ENCODE assay signal across 32 cellular contexts in the genomic region with DNA sequence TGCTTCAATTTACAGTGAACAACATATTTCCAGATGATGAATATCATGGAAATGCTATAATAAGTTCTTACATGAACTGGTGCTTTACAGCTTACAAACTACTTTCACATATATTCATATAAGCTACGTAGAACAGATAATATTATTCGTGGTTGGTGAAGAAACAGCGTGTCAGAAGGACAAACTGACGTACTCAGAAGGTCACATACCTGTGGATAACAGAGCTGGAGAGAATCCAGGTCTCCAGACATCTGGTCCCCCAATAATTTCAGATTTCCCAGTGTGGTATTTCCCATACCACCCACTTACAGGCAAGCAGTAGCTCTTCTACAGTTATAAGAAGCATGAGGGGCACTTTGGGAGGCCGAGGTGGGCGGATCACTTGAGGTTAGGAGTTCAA.
"Had no signal": no experiment of that assay in that cellular context is flagged by ENCODE, and none has a peak within 500 bp of the region (broad histone marks: within the 10 kb centered on the region; RNA-seq: fewer than 3 reads in every experiment).

No MANE protein-coding gene starts in this region.

- H3K36me3 Mint-ChIP-seq: activated CD4-positive, alpha-beta memory T cell treated with anti-CD3 and anti-CD28 coated beads for 36 hours; activated naive CD8-positive, alpha-beta T cell; T-cell had no signal

- H3K4me1 Mint-ChIP-seq: T-cell had no signal

- H3K27ac Mint-ChIP-seq: activated CD4-positive, alpha-beta memory T cell treated with anti-CD3 and anti-CD28 coated beads for 36 hours; activated CD4-positive, alpha-beta T cell treated with anti-CD3 and anti-CD28 coated beads, Interleukin-2, amount 10 ng/mL, durations not matched to agents 7 days and 5 days; activated naive CD8-positive, alpha-beta T cell; T-cell had no signal

- ATAC-seq: activated T-cell treated with anti-CD3 and anti-CD28 coated beads, Interleukin-2, amount 50 U/mL, for 4 hours; HepG2; Panc1; T-cell had no signal

- DNase-seq: activated CD4-positive, alpha-beta memory T cell treated with anti-CD3 and anti-CD28 coated beads for 36 hours; activated CD4-positive, alpha-beta T cell treated with anti-CD3 and anti-CD28 coated beads, Interleukin-2, amount 10 ng/mL, durations not matched to agents 7 days and 5 days; activated CD4-positive, CD25-positive, alpha-beta regulatory T cell; activated CD8-positive, alpha-beta memory T cell treated with anti-CD3 and anti-CD28 coated beads for 24 hours; activated effector memory CD4-positive, alpha-beta T cell treated with anti-CD3 and anti-CD28 coated beads, Interleukin-2, amount 50 U/mL, for 16 hours; activated naive CD4-positive, alpha-beta T cell treated with Interleukin-2 at 50 U/mL for 16 hours; activated T-cell treated with anti-CD3 and anti-CD28 coated beads, Interleukin-2, amount 50 U/mL, for 4 hours; anterior cingulate cortex; MG63; MV-4-11; NCI-H1092 treated with DMSO at 0.1 percent for 48 hours; NCI-H1417 treated with DMSO at 0.1 percent for 48 hours; NCI-H1694; NCI-H2029; NCI-H2107; NCI-H2171 treated with DMSO at 0.1 percent for 48 hours; NCI-H226; NCI-H510A treated with DMSO at 0.1 percent for 48 hours; NCI-H69; NK-92 treated with Interleukin-12 subunit alpha and Interleukin-12 subunit beta, amount 100 ng/mL, for 24 hours; OCI-M1; RPMI8226; SIG-M5; T-cell; T-helper 2 cell; T1000 had no signal

- H3K4me3 Mint-ChIP-seq: activated CD4-positive, alpha-beta memory T cell treated with anti-CD3 and anti-CD28 coated beads for 36 hours; activated CD4-positive, alpha-beta T cell treated with anti-CD3 and anti-CD28 coated beads, Interleukin-2, amount 10 ng/mL, durations not matched to agents 7 days and 5 days; activated naive CD8-positive, alpha-beta T cell; activated T-cell treated with anti-CD3 and anti-CD28 coated beads, Interleukin-2, amount 50 U/mL, for 4 hours; brain; T-cell had no signal

- H3K9me3 Mint-ChIP-seq: activated CD4-positive, alpha-beta memory T cell treated with anti-CD3 and anti-CD28 coated beads for 36 hours; activated CD4-positive, alpha-beta T cell treated with anti-CD3 and anti-CD28 coated beads, Interleukin-2, amount 10 ng/mL, durations not matched to agents 7 days and 5 days; activated T-cell treated with anti-CD3 and anti-CD28 coated beads, Interleukin-2, amount 50 U/mL, for 4 hours; T-cell had no signal

- H3K4me3 ChIP-seq: cardiac muscle cell, MG63 had no signal

- H3K27me3 ChIP-seq: cardiac muscle cell, MG63 had no signal

- H3K36me3 ChIP-seq: MG63 had no signal

- FAIRE-seq: HepG2 had no signal

- H3K27me3 Mint-ChIP-seq: activated CD4-positive, alpha-beta memory T cell treated with anti-CD3 and anti-CD28 coated beads for 36 hours; activated naive CD8-positive, alpha-beta T cell; brain had no signal

- H3K9me3 ChIP-seq: MG63 had no signal

- H3K27ac ChIP-seq: VCaP had no signal
